In the genomic region with DNA sequence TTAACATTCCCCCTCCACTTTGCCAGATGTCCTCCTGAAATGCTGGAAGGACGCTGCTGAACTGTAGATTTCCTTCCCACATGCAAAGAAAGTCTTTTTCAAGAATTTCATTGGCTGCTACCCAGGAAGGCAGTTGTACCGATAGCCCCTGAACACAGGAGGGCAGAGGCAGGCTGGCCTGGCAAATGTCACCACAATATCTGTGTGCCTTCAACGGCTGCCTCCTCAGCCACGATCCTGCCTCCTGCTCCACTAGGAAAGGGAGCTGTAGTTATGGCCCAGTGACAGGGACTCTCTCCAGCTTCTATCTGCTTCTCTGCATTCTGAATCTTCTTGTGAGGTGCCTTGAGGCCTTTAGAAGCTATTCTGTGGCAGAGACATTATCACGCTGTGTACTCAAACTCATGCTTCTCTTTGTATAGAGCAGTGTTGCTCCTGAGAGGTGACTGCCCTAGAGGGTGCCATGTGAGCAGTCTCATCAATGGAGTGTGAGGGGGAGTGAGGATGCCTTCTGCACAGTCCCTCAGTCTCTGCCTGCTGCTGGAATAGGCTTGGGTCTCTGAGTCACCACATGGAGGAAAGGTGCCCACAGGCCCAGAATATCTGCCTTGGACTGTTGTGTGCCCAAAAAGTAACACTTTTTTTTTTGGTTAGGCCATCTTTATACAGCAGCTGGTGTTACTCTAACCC, we compare ENCODE assay signal across 8 cellular contexts.
DNase-seq lines count a peak whose midpoint lies in the region; ATAC-seq and TF ChIP-seq lines count a peak whose summit lies in the region.

No MANE protein-coding gene starts in this region.

- no peak overlapping the region for H3K27ac Mint-ChIP-seq in endodermal cell

- peaks cover 13% of the 10 kb centered on the region; the same call in 1 of the 2 replicates for H3K27me3 ChIP-seq in OCI-LY3 (ENCODE audit: low read depth, low read length)
- peaks cover 10% of the 10 kb centered on the region for H3K27me3 ChIP-seq in endodermal cell (ENCODE audit: control insufficient read depth, insufficient read depth, low read length, poor library complexity, severe bottlenecking)

- H3K36me3 ChIP-seq in OCI-LY3 (replicated peaks; ENCODE audit: low read depth, low read length) (no peaks in the 10 kb centered on the region), endodermal cell (ENCODE audit: control insufficient read depth, insufficient read depth, low read length) (no peaks in the 10 kb centered on the region)

- H3K4me3 ChIP-seq in OCI-LY3 (ENCODE audit: low read length) (no peak overlapping the region), endodermal cell (ENCODE audit: low read length) (no peak overlapping the region)

- 41 to 60% methylated on average over 2 to 5 of the region's 5 CpGs for WGBS in endodermal cell (ENCODE audit: insufficient coverage in 1 of 2, insufficient read length in 1 of 2), 2 experiments

- H4K20me1 ChIP-seq in OCI-LY3 (ENCODE audit: insufficient read depth, low read length) = no peaks in the 10 kb centered on the region

- TF ChIP-seq CTCF in OCI-LY3 (IDR thresholded peaks at IDR 0.05; ENCODE audit: low read depth, low read length) (peak; percentile 91), endodermal cell (conservative IDR thresholded peaks at IDR 0.05) (peak; percentile 85)

- H3K79me2 ChIP-seq in OCI-LY3 (ENCODE audit: low read length) = no peaks in the 10 kb centered on the region

- H3K4me1 Mint-ChIP-seq in endodermal cell = peaks cover 10% of the 10 kb centered on the region

- H3K4me1 ChIP-seq in OCI-LY3 (ENCODE audit: low read length) (peaks cover 24% of the 10 kb centered on the region), endodermal cell (ENCODE audit: control insufficient read depth, insufficient read depth, low read length) (no peaks in the 10 kb centered on the region)

- H2AFZ ChIP-seq in OCI-LY3 (ENCODE audit: low read depth, low read length) = peak overlapping the region; percentile 86

- ATAC-seq in HG03097 (IDR thresholded peaks at IDR 0.05; ENCODE audit: low FRiP score, unreplicated experiment) = peak; percentile 78

- H3K4me2 ChIP-seq in OCI-LY3 (ENCODE audit: low read length) = peak overlapping the region; percentile 56

- no peaks in the 10 kb centered on the region for H3K9me3 Mint-ChIP-seq in endodermal cell

- no peak overlapping the region for H3K27ac ChIP-seq in OCI-LY3 (ENCODE audit: low read length)
- H3K27ac ChIP-seq in endodermal cell (ENCODE audit: low read depth, low read length) = no peak overlapping the region

- H3K4me3 Mint-ChIP-seq in endodermal cell = no peak overlapping the region

- H3K9ac ChIP-seq in OCI-LY3 (ENCODE audit: low read length) = no peak overlapping the region
- no peak overlapping the region for H3K9ac ChIP-seq in endodermal cell (ENCODE audit: extremely low read depth, low read length, poor library complexity, severe bottlenecking)

- no peaks in the 10 kb centered on the region for H3K27me3 Mint-ChIP-seq in endodermal cell (ENCODE audit: insufficient read depth)

- H3K36me3 Mint-ChIP-seq in endodermal cell (ENCODE audit: low read depth) = no peaks in the 10 kb centered on the region

- H3K9me3 ChIP-seq in OCI-LY3 (ENCODE audit: insufficient read depth, low read length) = no peaks in the 10 kb centered on the region
- H3K9me3 ChIP-seq in endodermal cell (ENCODE audit: control insufficient read depth, low read length) = no peaks in the 10 kb centered on the region

- peak; percentile 11 for DNase-seq in activated CD4-positive, alpha-beta T cell treated with anti-CD3 and anti-CD28 coated beads for 48 hours
- no peak for DNase-seq in activated CD4-positive, alpha-beta T cell treated with anti-CD3 and anti-CD28 coated beads, Interleukin-2, amount 50 U/mL, for 4 hours
- peak; percentile 86 for DNase-seq in endodermal cell
- DNase-seq in midbrain (lab: John Stamatoyannopoulos, UW) = peak; percentile 68
- no peak for DNase-seq in effector CD4-positive, alpha-beta T cell
- no peak for DNase-seq in stimulated activated CD4-positive, alpha-beta T cell treated with anti-CD3 and anti-CD28 coated beads, Interleukin-12 subunit alpha, Interleukin-12 subunit beta, amount 100 ng/mL, for 4 hours

Comparison
In these comparisons a context has a peak if more than half of its experiments do, and no peak if none do; other contexts are left out.
1. DNase-seq: peak in activated CD4-positive, alpha-beta T cell treated with anti-CD3 and anti-CD28 coated beads for 48 hours (single experiment), endodermal cell (single experiment) and midbrain (single experiment); none in activated CD4-positive, alpha-beta T cell treated with anti-CD3 and anti-CD28 coated beads, Interleukin-2, amount 50 U/mL, for 4 hours (0 of 2), effector CD4-positive, alpha-beta T cell (single experiment) and stimulated activated CD4-positive, alpha-beta T cell treated with anti-CD3 and anti-CD28 coated beads, Interleukin-12 subunit alpha, Interleukin-12 subunit beta, amount 100 ng/mL, for 4 hours (single experiment).